ENCODE assay signal across 2 cellular contexts in genomic region chr10:125209591-125210373, GRCh38.
TF ChIP-seq lines count a peak whose summit lies in the region.

No MANE protein-coding gene starts in this region.

TF ChIP-seq in liver, 16 proteins besides CTCF, POLR2A, EP300 and RAD21:
- TF ChIP-seq TAF1 (conservative IDR thresholded peaks at IDR 0.05) (no peak), ZBTB33 (IDR thresholded peaks at IDR 0.05) (no peak), HNF4G (IDR thresholded peaks at IDR 0.05) (no peak), GABPA (IDR thresholded peaks at IDR 0.05 in 1 of 2, conservative IDR thresholded peaks at IDR 0.05 in 1 of 2) (no peak), NR2F2 (IDR thresholded peaks at IDR 0.05) (peak; percentile 37), RXRA (IDR thresholded peaks at IDR 0.05) (no peak)
- TF ChIP-seq, protein P1, sequence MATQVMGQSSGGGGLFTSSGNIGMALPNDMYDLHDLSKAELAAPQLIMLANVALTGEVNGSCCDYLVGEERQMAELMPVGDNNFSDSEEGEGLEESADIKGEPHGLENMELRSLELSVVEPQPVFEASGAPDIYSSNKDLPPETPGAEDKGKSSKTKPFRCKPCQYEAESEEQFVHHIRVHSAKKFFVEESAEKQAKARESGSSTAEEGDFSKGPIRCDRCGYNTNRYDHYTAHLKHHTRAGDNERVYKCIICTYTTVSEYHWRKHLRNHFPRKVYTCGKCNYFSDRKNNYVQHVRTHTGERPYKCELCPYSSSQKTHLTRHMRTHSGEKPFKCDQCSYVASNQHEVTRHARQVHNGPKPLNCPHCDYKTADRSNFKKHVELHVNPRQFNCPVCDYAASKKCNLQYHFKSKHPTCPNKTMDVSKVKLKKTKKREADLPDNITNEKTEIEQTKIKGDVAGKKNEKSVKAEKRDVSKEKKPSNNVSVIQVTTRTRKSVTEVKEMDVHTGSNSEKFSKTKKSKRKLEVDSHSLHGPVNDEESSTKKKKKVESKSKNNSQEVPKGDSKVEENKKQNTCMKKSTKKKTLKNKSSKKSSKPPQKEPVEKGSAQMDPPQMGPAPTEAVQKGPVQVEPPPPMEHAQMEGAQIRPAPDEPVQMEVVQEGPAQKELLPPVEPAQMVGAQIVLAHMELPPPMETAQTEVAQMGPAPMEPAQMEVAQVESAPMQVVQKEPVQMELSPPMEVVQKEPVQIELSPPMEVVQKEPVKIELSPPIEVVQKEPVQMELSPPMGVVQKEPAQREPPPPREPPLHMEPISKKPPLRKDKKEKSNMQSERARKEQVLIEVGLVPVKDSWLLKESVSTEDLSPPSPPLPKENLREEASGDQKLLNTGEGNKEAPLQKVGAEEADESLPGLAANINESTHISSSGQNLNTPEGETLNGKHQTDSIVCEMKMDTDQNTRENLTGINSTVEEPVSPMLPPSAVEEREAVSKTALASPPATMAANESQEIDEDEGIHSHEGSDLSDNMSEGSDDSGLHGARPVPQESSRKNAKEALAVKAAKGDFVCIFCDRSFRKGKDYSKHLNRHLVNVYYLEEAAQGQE (IDR thresholded peaks at IDR 0.05) = no peak
- TF ChIP-seq, protein P2, sequence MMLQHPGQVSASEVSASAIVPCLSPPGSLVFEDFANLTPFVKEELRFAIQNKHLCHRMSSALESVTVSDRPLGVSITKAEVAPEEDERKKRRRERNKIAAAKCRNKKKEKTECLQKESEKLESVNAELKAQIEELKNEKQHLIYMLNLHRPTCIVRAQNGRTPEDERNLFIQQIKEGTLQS (IDR thresholded peaks at IDR 0.05) = no peak

TF ChIP-seq in HepG2, 621 proteins besides CTCF, POLR2A, EP300 and RAD21:
- TF ChIP-seq ZNF253 (CRISPR knock-in tag; IDR thresholded peaks at IDR 0.05; ENCODE audit: borderline replicate concordance) (no peak), KDM3A (CRISPR knock-in tag; IDR thresholded peaks at IDR 0.05; ENCODE audit: low read depth) (no peak), ZMYM3 (CRISPR knock-in tag; IDR thresholded peaks at IDR 0.05) (no peak), RFXAP (CRISPR knock-in tag; IDR thresholded peaks at IDR 0.05; ENCODE audit: borderline replicate concordance) (no peak), HHEX (CRISPR knock-in tag; IDR thresholded peaks at IDR 0.05) (no peak), MTF2 (CRISPR knock-in tag; IDR thresholded peaks at IDR 0.05; ENCODE audit: borderline replicate concordance) (no peak), ZNF747 (CRISPR knock-in tag; IDR thresholded peaks at IDR 0.05; ENCODE audit: borderline replicate concordance) (no peak), CHD2 (IDR thresholded peaks at IDR 0.05; ENCODE audit: low read depth, low read length) (no peak), ZIK1 (CRISPR knock-in tag; IDR thresholded peaks at IDR 0.05; ENCODE audit: borderline replicate concordance, low read depth) (no peak), ARNT2 (CRISPR knock-in tag; IDR thresholded peaks at IDR 0.05; ENCODE audit: low read depth) (no peak), ZNF501 (CRISPR knock-in tag; IDR thresholded peaks at IDR 0.05) (no peak), NFKBIZ (CRISPR knock-in tag; IDR thresholded peaks at IDR 0.05) (no peak), ZNF510 (CRISPR knock-in tag; IDR thresholded peaks at IDR 0.05; ENCODE audit: low read depth) (no peak), ZNF652 (CRISPR knock-in tag; IDR thresholded peaks at IDR 0.05; ENCODE audit: borderline replicate concordance, low read depth) (no peak), ZNF318 (CRISPR knock-in tag; IDR thresholded peaks at IDR 0.05) (no peak)
- TF ChIP-seq, protein P3, sequence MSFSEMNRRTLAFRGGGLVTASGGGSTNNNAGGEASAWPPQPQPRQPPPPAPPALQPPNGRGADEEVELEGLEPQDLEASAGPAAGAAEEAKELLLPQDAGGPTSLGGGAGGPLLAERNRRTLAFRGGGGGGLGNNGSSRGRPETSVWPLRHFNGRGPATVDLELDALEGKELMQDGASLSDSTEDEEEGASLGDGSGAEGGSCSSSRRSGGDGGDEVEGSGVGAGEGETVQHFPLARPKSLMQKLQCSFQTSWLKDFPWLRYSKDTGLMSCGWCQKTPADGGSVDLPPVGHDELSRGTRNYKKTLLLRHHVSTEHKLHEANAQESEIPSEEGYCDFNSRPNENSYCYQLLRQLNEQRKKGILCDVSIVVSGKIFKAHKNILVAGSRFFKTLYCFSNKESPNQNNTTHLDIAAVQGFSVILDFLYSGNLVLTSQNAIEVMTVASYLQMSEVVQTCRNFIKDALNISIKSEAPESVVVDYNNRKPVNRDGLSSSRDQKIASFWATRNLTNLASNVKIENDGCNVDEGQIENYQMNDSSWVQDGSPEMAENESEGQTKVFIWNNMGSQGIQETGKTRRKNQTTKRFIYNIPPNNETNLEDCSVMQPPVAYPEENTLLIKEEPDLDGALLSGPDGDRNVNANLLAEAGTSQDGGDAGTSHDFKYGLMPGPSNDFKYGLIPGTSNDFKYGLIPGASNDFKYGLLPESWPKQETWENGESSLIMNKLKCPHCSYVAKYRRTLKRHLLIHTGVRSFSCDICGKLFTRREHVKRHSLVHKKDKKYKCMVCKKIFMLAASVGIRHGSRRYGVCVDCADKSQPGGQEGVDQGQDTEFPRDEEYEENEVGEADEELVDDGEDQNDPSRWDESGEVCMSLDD (CRISPR knock-in tag; IDR thresholded peaks at IDR 0.05; ENCODE audit: borderline replicate concordance) = no peak
- TF ChIP-seq, protein P4, sequence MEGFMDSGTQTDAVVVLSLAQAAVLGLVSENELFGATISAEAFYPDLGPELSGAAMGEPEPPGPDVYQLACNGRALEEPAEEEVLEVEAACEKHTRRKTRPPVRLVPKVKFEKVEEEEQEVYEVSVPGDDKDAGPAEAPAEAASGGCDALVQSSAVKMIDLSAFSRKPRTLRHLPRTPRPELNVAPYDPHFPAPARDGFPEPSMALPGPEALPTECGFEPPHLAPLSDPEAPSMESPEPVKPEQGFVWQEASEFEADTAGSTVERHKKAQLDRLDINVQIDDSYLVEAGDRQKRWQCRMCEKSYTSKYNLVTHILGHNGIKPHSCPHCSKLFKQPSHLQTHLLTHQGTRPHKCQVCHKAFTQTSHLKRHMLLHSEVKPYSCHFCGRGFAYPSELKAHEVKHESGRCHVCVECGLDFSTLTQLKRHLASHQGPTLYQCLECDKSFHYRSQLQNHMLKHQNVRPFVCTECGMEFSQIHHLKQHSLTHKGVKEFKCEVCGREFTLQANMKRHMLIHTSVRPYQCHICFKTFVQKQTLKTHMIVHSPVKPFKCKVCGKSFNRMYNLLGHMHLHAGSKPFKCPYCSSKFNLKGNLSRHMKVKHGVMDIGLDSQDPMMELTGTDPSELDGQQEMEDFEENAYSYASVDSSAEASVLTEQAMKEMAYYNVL (CRISPR knock-in tag; IDR thresholded peaks at IDR 0.05; ENCODE audit: borderline replicate concordance) = no peak
- TF ChIP-seq, protein P5, sequence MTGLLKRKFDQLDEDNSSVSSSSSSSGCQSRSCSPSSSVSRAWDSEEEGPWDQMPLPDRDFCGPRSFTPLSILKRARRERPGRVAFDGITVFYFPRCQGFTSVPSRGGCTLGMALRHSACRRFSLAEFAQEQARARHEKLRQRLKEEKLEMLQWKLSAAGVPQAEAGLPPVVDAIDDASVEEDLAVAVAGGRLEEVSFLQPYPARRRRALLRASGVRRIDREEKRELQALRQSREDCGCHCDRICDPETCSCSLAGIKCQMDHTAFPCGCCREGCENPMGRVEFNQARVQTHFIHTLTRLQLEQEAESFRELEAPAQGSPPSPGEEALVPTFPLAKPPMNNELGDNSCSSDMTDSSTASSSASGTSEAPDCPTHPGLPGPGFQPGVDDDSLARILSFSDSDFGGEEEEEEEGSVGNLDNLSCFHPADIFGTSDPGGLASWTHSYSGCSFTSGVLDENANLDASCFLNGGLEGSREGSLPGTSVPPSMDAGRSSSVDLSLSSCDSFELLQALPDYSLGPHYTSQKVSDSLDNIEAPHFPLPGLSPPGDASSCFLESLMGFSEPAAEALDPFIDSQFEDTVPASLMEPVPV (CRISPR knock-in tag; IDR thresholded peaks at IDR 0.05) = no peak
- TF ChIP-seq, protein P6, sequence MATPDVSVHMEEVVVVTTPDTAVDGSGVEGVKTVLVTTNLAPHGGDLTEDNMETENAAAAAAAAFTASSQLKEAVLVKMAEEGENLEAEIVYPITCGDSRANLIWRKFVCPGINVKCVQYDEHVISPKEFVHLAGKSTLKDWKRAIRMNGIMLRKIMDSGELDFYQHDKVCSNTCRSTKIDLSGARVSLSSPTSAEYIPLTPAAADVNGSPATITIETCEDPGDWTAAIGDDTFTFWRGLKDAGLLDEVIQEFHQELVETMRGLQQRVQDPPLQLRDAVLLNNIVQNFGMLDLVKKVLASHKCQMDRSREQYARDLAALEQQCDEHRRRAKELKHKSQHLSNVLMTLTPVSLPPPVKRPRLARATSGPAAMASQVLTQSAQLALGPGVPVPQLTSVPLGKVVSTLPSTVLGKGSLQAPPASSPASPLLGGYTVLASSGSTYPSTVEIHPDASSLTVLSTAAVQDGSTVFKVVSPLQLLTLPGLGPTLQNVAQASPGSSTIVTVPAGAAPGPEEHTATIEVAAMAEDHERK (CRISPR knock-in tag; IDR thresholded peaks at IDR 0.05; ENCODE audit: low read depth) = no peak
